1 cellular context compared by ENCODE assay signal in genomic region chr2:134122610-134123009, GRCh38.
TF ChIP-seq lines count a peak whose summit lies in the region.

No MANE protein-coding gene starts in this region.

TF ChIP-seq in GM23338, 12 proteins besides CTCF, POLR2A, EP300 and RAD21 (continued from another document):
- 0 out of 2 replicates have a peak, but pooled peaks have one; percentile 11 for TF ChIP-seq ZNF462 (CRISPR knock-in tag; IDR thresholded peaks at IDR 0.05)
